8 cellular contexts compared by ENCODE assay signal in the genomic region with DNA sequence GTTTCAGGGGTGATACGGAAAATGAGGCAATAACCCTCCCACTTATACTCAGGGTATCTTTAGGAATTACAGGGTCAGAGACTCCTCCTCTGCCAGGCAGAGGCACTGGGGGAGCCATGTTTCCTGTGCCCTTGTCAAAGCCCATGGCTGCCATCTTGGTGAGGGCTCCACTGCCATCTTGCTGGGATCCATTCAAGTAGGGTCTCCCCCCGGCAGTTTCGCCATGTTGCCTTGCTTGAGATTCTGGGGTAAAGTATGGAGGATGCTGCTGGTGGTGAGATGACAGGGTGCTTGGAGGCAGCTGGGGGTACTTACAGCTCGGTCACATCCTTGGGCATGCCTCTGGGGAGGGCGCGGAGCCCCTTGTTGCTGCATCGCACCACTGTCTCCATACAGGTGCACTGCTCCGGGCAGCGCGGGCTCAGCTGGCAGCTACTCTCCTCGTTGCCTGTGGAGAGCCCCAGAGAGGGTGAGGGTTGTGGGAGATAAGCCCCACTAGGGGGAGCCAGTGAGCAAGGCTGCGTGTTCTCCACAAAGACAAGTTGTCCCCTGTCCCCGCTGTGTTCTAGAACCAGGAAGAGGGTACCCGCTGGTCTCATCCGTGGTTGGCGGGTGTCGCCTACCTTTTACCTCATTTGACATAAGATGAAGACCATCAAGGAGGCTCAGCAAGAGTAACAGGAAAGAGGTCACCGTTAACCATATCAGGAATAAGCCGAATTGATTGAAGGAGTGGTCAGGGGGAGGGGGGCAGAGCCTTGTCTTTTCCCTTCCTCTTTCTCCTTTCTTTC.
DNase-seq lines count a peak whose midpoint lies in the region; ATAC-seq and TF ChIP-seq lines count a peak whose summit lies in the region.

No MANE protein-coding gene starts in this region.

- H3K4me3 ChIP-seq in AG04450 (ENCODE audit: low read depth, low read length) (no peak overlapping the region), HL-60 (replicated peaks; ENCODE audit: insufficient read depth, low read length) (no peak overlapping the region), SJCRH30 (no peak overlapping the region), choroid plexus epithelial cell (ENCODE audit: low read depth, low read length) (no peak overlapping the region)

- DNase-seq in AG04450 (ENCODE audit: low read depth, low spot score) (no peak), HL-60 (ENCODE audit: low read depth in 1 of 2, low spot score in 1 of 2) (peak; percentile 26 to 41), SJCRH30 (peak; percentile 56 to 76), choroid plexus epithelial cell (ENCODE audit: low read depth) (peak; percentile 4), middle frontal gyrus (ENCODE audit: extremely low spot score, low spot score) (peak; percentile 6), NCI-H1436 treated with DMSO at 0.1 percent for 48 hours (lab: John Stamatoyannopoulos, UW) (no peak), NCI-H2171 treated with DMSO at 0.1 percent for 48 hours (lab: John Stamatoyannopoulos, UW) (no peak)

- no peak overlapping the region for H3K27ac ChIP-seq in AG04450 (ENCODE audit: low read depth, low read length)
- no peak overlapping the region for H3K27ac ChIP-seq in HL-60 (replicated peaks)
- no peak overlapping the region for H3K27ac ChIP-seq in SJCRH30

- TF ChIP-seq CTCF in AG04450 (IDR thresholded peaks at IDR 0.05; ENCODE audit: low read depth, low read length) = peak; percentile 30
- peak; percentile 67 for TF ChIP-seq CTCF in HL-60 (IDR thresholded peaks at IDR 0.05; ENCODE audit: insufficient read depth, low read length)
- TF ChIP-seq CTCF in choroid plexus epithelial cell (conservative IDR thresholded peaks at IDR 0.05; ENCODE audit: low read depth, low read length) = peak; percentile 46

- CTCF ChIA-PET in AG04450 (lab: Charles Lee) = no interaction called here

- peaks cover 5% of the 10 kb centered on the region; the same call in 1 of the 2 replicates for H3K9me3 ChIP-seq in AG04450 (ENCODE audit: control insufficient read depth, insufficient read depth, low read length)
- no peaks in the 10 kb centered on the region for H3K9me3 ChIP-seq in SJCRH30 (replicated peaks)

- ATAC-seq in GM18511 (IDR thresholded peaks at IDR 0.05; ENCODE audit: unreplicated experiment) = peak; percentile 81

- POLR2A ChIA-PET in AG04450 (lab: Yijun Ruan, JAX) = no interaction called here

- no peaks in the 10 kb centered on the region for H3K36me3 ChIP-seq in SJCRH30

- no peaks in the 10 kb centered on the region for H3K4me1 ChIP-seq in SJCRH30

- no peaks in the 10 kb centered on the region for H3K27me3 ChIP-seq in AG04450 (ENCODE audit: control insufficient read depth, insufficient read depth, low read length)
- H3K27me3 ChIP-seq in HL-60 (ENCODE audit: insufficient read depth, poor library complexity, severe bottlenecking) = no peaks in the 10 kb centered on the region
- H3K27me3 ChIP-seq in SJCRH30 = no peaks in the 10 kb centered on the region

Comparison
In these comparisons a context has a peak if more than half of its experiments do, and no peak if none do; other contexts are left out.
1. DNase-seq: peak in HL-60 (2 of 2), SJCRH30 (2 of 2), choroid plexus epithelial cell (single experiment) and middle frontal gyrus (single experiment); none in AG04450 (single experiment), NCI-H1436 treated with DMSO at 0.1 percent for 48 hours (single experiment) and NCI-H2171 treated with DMSO at 0.1 percent for 48 hours (single experiment).
2. Peak in every context shown above with its lines, with median percentiles within 50 percentile points of each other: CTCF ChIP-seq.